In genomic region chr3:127222163-127222562, GRCh38 we compare ENCODE assay signal across 31 cellular contexts.
"Had no signal": no experiment of that assay in that cellular context is flagged by ENCODE, and none has a peak within 500 bp of the region (broad histone marks: within the 10 kb centered on the region; RNA-seq: fewer than 3 reads in every experiment).

No MANE protein-coding gene starts in this region.

- ATAC-seq: activated CD8-positive, alpha-beta memory T cell treated with anti-CD3 and anti-CD28 coated beads, Interleukin-2, amount 10 ng/mL, durations not matched to agents 7 days and 5 days; body of pancreas had no signal

- H3K4me3 ChIP-seq: body of pancreas, breast epithelium, Peyer's patch had no signal

- H3K36me3 ChIP-seq: breast epithelium, Peyer's patch had no signal

- H3K9me3 ChIP-seq: body of pancreas, breast epithelium, Peyer's patch had no signal

- DNase-seq: activated CD4-positive, alpha-beta memory T cell treated with anti-CD3 and anti-CD28 coated beads, Interleukin-2, amount 10 ng/mL, durations not matched to agents 7 days and 5 days; activated CD4-positive, alpha-beta T cell treated with anti-CD3 and anti-CD28 coated beads for 1 hour; activated CD4-positive, alpha-beta T cell treated with anti-CD3 and anti-CD28 coated beads for 48 hours; activated CD4-positive, CD25-positive, alpha-beta regulatory T cell; activated CD8-positive, alpha-beta memory T cell treated with anti-CD3 and anti-CD28 coated beads for 24 hours; activated CD8-positive, alpha-beta memory T cell treated with anti-CD3 and anti-CD28 coated beads, Interleukin-2, amount 10 ng/mL, durations not matched to agents 7 days and 5 days; activated CD8-positive, alpha-beta memory T cell treated with anti-CD3 and anti-CD28 coated beads, Interleukin-2, amount 50 U/mL, for 48 hours; activated effector memory CD4-positive, alpha-beta T cell treated with Interleukin-2 at 50 U/mL for 16 hours; activated naive CD4-positive, alpha-beta T cell treated with anti-CD3 and anti-CD28 coated beads, Interleukin-2, amount 10 ng/mL, durations not matched to agents 7 days and 5 days; activated naive CD8-positive, alpha-beta T cell treated with anti-CD3 and anti-CD28 coated beads, Interleukin-2, amount 10 ng/mL, durations not matched to agents 7 days and 5 days; activated T-cell treated with anti-CD3 and anti-CD28 coated beads, Interleukin-2, amount 50 U/mL, for 48 hours; amygdala; body of pancreas; caudate nucleus; cerebellar nuclear complex; NCI-H1105; NCI-H1417 treated with DMSO at 0.1 percent for 48 hours; NCI-H187 treated with DMSO at 0.1 percent for 48 hours; NCI-H2081; NCI-H2171 treated with DMSO at 0.1 percent for 48 hours; NCI-H226; NCI-H446 treated with DMSO at 0.1 percent for 48 hours; NCI-H524; Peyer's patch; RPMI8226; SW 1271; T-helper 1 cell; T-helper 2 cell; T-helper 9 cell had no signal

- H3K27me3 ChIP-seq: body of pancreas, Peyer's patch had no signal

- H3K27ac ChIP-seq: body of pancreas, breast epithelium, Peyer's patch, VCaP had no signal

- H3K4me1 ChIP-seq: breast epithelium, Peyer's patch had no signal
